ENCODE assay signal across 2 cellular contexts in genomic region chr14:52025952-52026510, GRCh38.
TF ChIP-seq lines count a peak whose summit lies in the region.

No MANE protein-coding gene starts in this region.

TF ChIP-seq in IMR-90, 13 proteins besides CTCF, POLR2A, EP300 and RAD21:
- TF ChIP-seq RFX5 (IDR thresholded peaks at IDR 0.05; ENCODE audit: low read depth, low read length) (no peak), MAFK (IDR thresholded peaks at IDR 0.05; ENCODE audit: low read depth, low read length) (no peak), RCOR1 (IDR thresholded peaks at IDR 0.05; ENCODE audit: insufficient replicate concordance, low read length) (no peak), ELK1 (IDR thresholded peaks at IDR 0.05; ENCODE audit: borderline replicate concordance, low read depth, low read length) (no peak), BHLHE40 (IDR thresholded peaks at IDR 0.05; ENCODE audit: low read depth, low read length) (no peak), MAZ (IDR thresholded peaks at IDR 0.05; ENCODE audit: borderline replicate concordance, low read depth, low read length) (no peak), USF2 (IDR thresholded peaks at IDR 0.05; ENCODE audit: low read depth, low read length) (no peak), NFE2L2 (IDR thresholded peaks at IDR 0.05; ENCODE audit: low read depth, low read length) (no peak), CHD1 (IDR thresholded peaks at IDR 0.05; ENCODE audit: low read depth, low read length) (no peak), SMC3 (IDR thresholded peaks at IDR 0.05; ENCODE audit: low read depth, low read length) (no peak), CEBPB (IDR thresholded peaks at IDR 0.05; ENCODE audit: low read depth, low read length) (no peak)
TF ChIP-seq in IMR-90: peak in this region for 0.

TF ChIP-seq in GM12891, 5 proteins besides CTCF, POLR2A, EP300 and RAD21:
- no peak for TF ChIP-seq POU2F2 (IDR thresholded peaks at IDR 0.05; ENCODE audit: low read depth, low read length)
- no peak for TF ChIP-seq POLR2AphosphoS5 (IDR thresholded peaks at IDR 0.05; ENCODE audit: low read depth, low read length)
- TF ChIP-seq PAX5 (IDR thresholded peaks at IDR 0.05; ENCODE audit: insufficient read depth, low read length, severe bottlenecking), result no peak
- no peak for TF ChIP-seq TAF1 (IDR thresholded peaks at IDR 0.05; ENCODE audit: low read depth, low read length)
- TF ChIP-seq SPI1 (IDR thresholded peaks at IDR 0.05; ENCODE audit: low read depth, low read length), result no peak
